In genomic region chr19:21907516-21907915, GRCh38 we compare ENCODE assay signal across 27 cellular contexts.
DNase-seq lines count a peak whose midpoint lies in the region.
"Had no signal": no experiment of that assay in that cellular context is flagged by ENCODE, and none has a peak within 500 bp of the region (broad histone marks: within the 10 kb centered on the region; RNA-seq: fewer than 3 reads in every experiment).

No MANE protein-coding gene starts in this region.

- H3K4ac ChIP-seq in trophoblast cell (ENCODE audit: low read depth, low read length) = no peak overlapping the region

- H4K91ac ChIP-seq in trophoblast cell (ENCODE audit: low read depth, low read length) = no peak overlapping the region

- H4K12ac ChIP-seq in trophoblast cell (ENCODE audit: low read depth, low read length) = no peak overlapping the region

- no peak overlapping the region for H3K23ac ChIP-seq in trophoblast cell (ENCODE audit: low read length)

- H3K79me2 ChIP-seq in trophoblast cell (ENCODE audit: control insufficient read depth, insufficient read depth, low read length, poor library complexity) = no peaks in the 10 kb centered on the region

- no peak overlapping the region for H3K4me2 ChIP-seq in trophoblast cell (ENCODE audit: low read length)
- H3K4me2 ChIP-seq: A549; BLaER1; BLaER1 treated with 17β-estradiol and CSF1 and Interleukin-3, amounts not matched to agents 10 nM and 100 nM had no signal

- no peaks in the 10 kb centered on the region for H3K36me3 ChIP-seq in trophoblast cell (ENCODE audit: control insufficient read depth in 1 of 2, insufficient read depth in 2 of 2, low read length in 2 of 2)
- H3K36me3 ChIP-seq: BE2C; BLaER1; BLaER1 treated with 17β-estradiol and CSF1 and Interleukin-3, amounts not matched to agents 10 nM and 100 nM had no signal

- H3K27me3 ChIP-seq in trophoblast cell (ENCODE audit: insufficient read depth, low read length) = no peaks in the 10 kb centered on the region
- H3K27me3 ChIP-seq: BE2C; BLaER1; BLaER1 treated with 17β-estradiol and CSF1 and Interleukin-3, amounts not matched to agents 10 nM and 100 nM had no signal

- H2BK5ac ChIP-seq in trophoblast cell (ENCODE audit: low read depth, low read length, poor library complexity) = no peak overlapping the region

- H3K9me3 ChIP-seq in trophoblast cell (ENCODE audit: insufficient read depth, low read depth, low read length) = peaks cover 29% of the 10 kb centered on the region
- H3K9me3 ChIP-seq: Caco-2 had no signal

- no peak overlapping the region for H2BK12ac ChIP-seq in trophoblast cell (ENCODE audit: low read length)

- WGBS in trophoblast cell (ENCODE audit: extremely low coverage, insufficient coverage, insufficient read length) = no CpG with 5 or more reads among the region's 4 CpGs

- no peak overlapping the region for H2BK120ac ChIP-seq in trophoblast cell (ENCODE audit: insufficient read depth, low read length, poor library complexity)

- no peak overlapping the region for H2AK5ac ChIP-seq in trophoblast cell (ENCODE audit: low read length)

- no peaks in the 10 kb centered on the region for H3K79me1 ChIP-seq in trophoblast cell (ENCODE audit: low read length)

- H2AFZ ChIP-seq in trophoblast cell (ENCODE audit: insufficient read depth, low read length, poor library complexity) = no peak overlapping the region

- no peak overlapping the region for H3K14ac ChIP-seq in trophoblast cell (ENCODE audit: low read length)

- H3K4me3 ChIP-seq in trophoblast cell (ENCODE audit: low read depth, low read length) = no peak overlapping the region
- H3K4me3 ChIP-seq: A549; BLaER1; BLaER1 treated with 17β-estradiol and CSF1 and Interleukin-3, amounts not matched to agents 10 nM and 100 nM had no signal

- no peaks in the 10 kb centered on the region for H3K4me1 ChIP-seq in trophoblast cell (ENCODE audit: control insufficient read depth in 1 of 2, insufficient read depth in 2 of 2, low read length in 2 of 2)
- H3K4me1 ChIP-seq: A549; BE2C; BLaER1; BLaER1 treated with 17β-estradiol and CSF1 and Interleukin-3, amounts not matched to agents 10 nM and 100 nM; Caco-2 had no signal

- no peak overlapping the region for H3K27ac ChIP-seq in trophoblast cell (ENCODE audit: low read depth, low read length)
- H3K27ac ChIP-seq: 22Rv1; A549; BLaER1; BLaER1 treated with 17β-estradiol and CSF1 and Interleukin-3, amounts not matched to agents 10 nM and 100 nM; C4-2B had no signal

- no peak overlapping the region for H3K9ac ChIP-seq in trophoblast cell (ENCODE audit: low read length)
- H3K9ac ChIP-seq: BLaER1; BLaER1 treated with 17β-estradiol and CSF1 and Interleukin-3, amounts not matched to agents 10 nM and 100 nM had no signal

- H3K18ac ChIP-seq in trophoblast cell (ENCODE audit: low read length) = no peak overlapping the region

- DNase-seq in trophoblast cell (peak; percentile 94 to 99), activated gamma-delta T cell (lab: John Stamatoyannopoulos, UW) (no peak)
- DNase-seq: 8988T; ACHN; AML-193; BE2C; C1 segment of cervical spinal cord; Caco-2; Calu3; CD4-positive, alpha-beta memory T cell; CD4-positive, alpha-beta T cell; CD4-positive, CD25-positive, alpha-beta regulatory T cell; CD8-positive, alpha-beta memory T cell; CD8-positive, alpha-beta T cell; COR-L47; DMS 273 treated with DMSO at 0.1 percent for 48 hours; DMS153; DMS53; DMS79; DMS79 treated with DMSO at 0.1 percent for 48 hours; DND-41; EL had no signal

- H4K8ac ChIP-seq in trophoblast cell (ENCODE audit: low read depth, low read length) = no peak overlapping the region
